Comparison of ENCODE assay signal across 8 cellular contexts in genomic region chr1:159924791-159925712, GRCh38. TPM values are rescaled to one million over a fixed set of nuclear protein-coding genes. Genes with fewer than 3 reads are reported as not detected.
DNase-seq lines count a peak whose midpoint lies in the region; ATAC-seq and TF ChIP-seq lines count a peak whose summit lies in the region.

TSS of gene TAGLN2 (minus strand) at chr1:159925507. CDS start at chr1:159920509, 4,998 bp downstream.

- no peaks in the 10 kb centered on the region; the same call in 1 of the 2 replicates for H4K20me1 ChIP-seq in GM23338 (replicated peaks; ENCODE audit: insufficient read depth)

- peak within 1 kb of the TSS; percentile 94 for H2AFZ ChIP-seq in GM23338

- TF ChIP-seq CTCF in GM23338 (conservative IDR thresholded peaks at IDR 0.05; ENCODE audit: low read depth in 2 of 2) (no peak), adrenal gland (IDR thresholded peaks at IDR 0.05) (no peak), heart right ventricle (IDR thresholded peaks at IDR 0.05) (no peak), psoas muscle (IDR thresholded peaks at IDR 0.05) (no peak)

- peak within 1 kb of the TSS; percentile 62 for H3K4me3 ChIP-seq in GM23338
- peak within 1 kb of the TSS; percentile 46 to 64 (median 59) for H3K4me3 ChIP-seq in adrenal gland
- H3K4me3 ChIP-seq in heart right ventricle: peak within 1 kb of the TSS; percentile 67 to 97 (median 83)
- H3K4me3 ChIP-seq in psoas muscle: peak within 1 kb of the TSS; percentile 82
- peak within 1 kb of the TSS; percentile 55 for H3K4me3 ChIP-seq in urinary bladder (ENCODE audit: low read depth, low read length)

- peaks cover 21% of the 10 kb centered on the region for H3K4me1 ChIP-seq in ES-I3 (ENCODE audit: insufficient read depth, low read length)
- H3K4me1 ChIP-seq in GM23338 (ENCODE audit: insufficient read depth): peaks cover 19% of the 10 kb centered on the region
- H3K4me1 ChIP-seq in adrenal gland (replicated peaks in 1 of 2): peaks cover 4 to 41% of the 10 kb centered on the region in 2 donors
- H3K4me1 ChIP-seq in heart right ventricle: peaks cover 8 to 49% (median 40%) of the 10 kb centered on the region in 9 donors
- H3K4me1 ChIP-seq in psoas muscle: peaks cover 15% of the 10 kb centered on the region
- peaks cover 3% of the 10 kb centered on the region for H3K4me1 ChIP-seq in urinary bladder (ENCODE audit: insufficient read depth)

- H3K27me3 ChIP-seq in GM23338 (ENCODE audit: insufficient read depth) (peaks cover 20% of the 10 kb centered on the region), adrenal gland (no peaks in the 10 kb centered on the region), heart right ventricle (no peaks in the 10 kb centered on the region), psoas muscle (ENCODE audit: insufficient read depth in 3 of 3, low read length in 2 of 3) (peaks cover 0 to 30% (median 3%) of the 10 kb centered on the region in 3 donors)

- WGBS in adrenal gland, 4 donors: 0 to 2% (median 1%) methylated on average over 13 to 57 of the region's 57 CpGs
- WGBS in heart right ventricle, 2 donors: 0 to 1% methylated on average over 53 to 57 of the region's 57 CpGs
- WGBS in psoas muscle, 3 donors: 1 to 5% (median 1%) methylated on average over 53 to 57 of the region's 57 CpGs
- WGBS in urinary bladder: under 1% methylated on average over 57 of the region's 57 CpGs

- H3K9ac ChIP-seq in ES-I3 (ENCODE audit: low read depth, low read length): peak within 1 kb of the TSS; percentile 56

- peak in 1 of 2 donors; percentile 89 for TF ChIP-seq POLR2A in adrenal gland (IDR thresholded peaks at IDR 0.05)

- H3K79me2 ChIP-seq in GM23338 (replicated peaks; ENCODE audit: insufficient read depth): no peaks in the 10 kb centered on the region; the same call in 1 of the 2 replicates

- H3K4me2 ChIP-seq in GM23338: peak within 1 kb of the TSS; percentile 80

- H3K9me3 ChIP-seq in ES-I3 (ENCODE audit: control insufficient read depth, insufficient read depth, low read length) (no peaks in the 10 kb centered on the region), adrenal gland (replicated peaks in 1 of 3) (no peaks in the 10 kb centered on the region), heart right ventricle (no peaks in the 10 kb centered on the region), psoas muscle (no peaks in the 10 kb centered on the region)

- H3K27me3 Mint-ChIP-seq in GM23338 (ENCODE audit: insufficient read depth, low read depth, poor library complexity): peaks cover 17% of the 10 kb centered on the region

- no peaks in the 10 kb centered on the region for H3F3A ChIP-seq in GM23338 (replicated peaks; ENCODE audit: low read depth)

- H3K4me3 Mint-ChIP-seq in GM23338: peak within 1 kb of the TSS; percentile 88

- H3K36me3 Mint-ChIP-seq in GM23338 (ENCODE audit: low read depth): peaks cover 23% of the 10 kb centered on the region

- intact Hi-C loops in adrenal gland (cut with DNase I): no loop called here
- intact Hi-C loops in heart right ventricle (cut with DNase I): loop anchor here in 6 of 10 donors (2.0 to 10.0 kb wide), 5 partner anchors 33 to 73 kb away; no protein-coding TSS in a partner anchor
- intact Hi-C loops in psoas muscle (cut with DNase I): loop anchor here in 1 of 2 donors (5.0 kb wide), 1 partner anchor 73 kb away; no protein-coding TSS in a partner anchor

- no peaks in the 10 kb centered on the region; the same call in 2 of the 3 replicates for H3K9me3 Mint-ChIP-seq in GM23338

- DNase-seq in GM23338 (ENCODE audit: low spot score): peak; percentile 95
- DNase-seq in Kasumi-1 (lab: John Stamatoyannopoulos, UW): peak; percentile 88 to 89
- peak; percentile 72 to 90 (median 83) for DNase-seq in T-helper 1 cell
- DNase-seq in adrenal gland: peak; percentile 83 to 93 (median 88)
- peak; percentile 93 to 94 for DNase-seq in heart right ventricle
- DNase-seq in psoas muscle: peak; percentile 92 to 93

- no peaks in the 10 kb centered on the region for H3K9me2 ChIP-seq in GM23338 (ENCODE audit: insufficient read depth)

- H3K27ac Mint-ChIP-seq in GM23338: no peak within 1 kb of the TSS; the same call in 1 of the 2 replicates

- no peak within 1 kb of the TSS for H3K27ac ChIP-seq in GM23338 (ENCODE audit: low read depth)
- H3K27ac ChIP-seq in adrenal gland: peak within 1 kb of the TSS; percentile 35 to 93 (median 82)
- peak within 1 kb of the TSS; percentile 94 to 100 (median 98) for H3K27ac ChIP-seq in heart right ventricle
- peak within 1 kb of the TSS; percentile 84 for H3K27ac ChIP-seq in psoas muscle
- H3K27ac ChIP-seq in urinary bladder (ENCODE audit: low read depth): peak within 1 kb of the TSS; percentile 95

- H3K36me3 ChIP-seq in ES-I3 (ENCODE audit: insufficient read depth, low read length) (no peaks in the 10 kb centered on the region), GM23338 (ENCODE audit: insufficient read depth) (no peaks in the 10 kb centered on the region), adrenal gland (replicated peaks in 1 of 2) (peaks cover 0 to 4% of the 10 kb centered on the region in 2 donors), heart right ventricle (peaks cover 0 to 17% (median 5%) of the 10 kb centered on the region in 9 donors), psoas muscle (ENCODE audit: insufficient read depth in 1 of 2, low read depth in 1 of 2) (peaks cover 0 to 4% of the 10 kb centered on the region in 2 donors), urinary bladder (ENCODE audit: insufficient read depth) (no peaks in the 10 kb centered on the region)

- peaks cover 36% of the 10 kb centered on the region for H3K4me1 Mint-ChIP-seq in GM23338

- peak; percentile 78 for ATAC-seq in GM23338
- ATAC-seq in heart right ventricle: peak; percentile 71 to 88 (median 80)
- ATAC-seq in psoas muscle: peak; percentile 64 to 79 (median 74)

TF ChIP-seq in GM23338, 12 proteins besides CTCF, POLR2A, EP300 and RAD21 (continues in another document):
- TF ChIP-seq POLR2AphosphoS5 (IDR thresholded peaks at IDR 0.05; ENCODE audit: low read depth) (peak; percentile 88), CREB1 (CRISPR knock-in tag; IDR thresholded peaks at IDR 0.05; ENCODE audit: low read depth) (0 out of 2 replicates have a peak, but pooled peaks have one; percentile 1), STAT1 (IDR thresholded peaks at IDR 0.05; ENCODE audit: unreplicated experiment) (no peak)

RNA-seq across cellular contexts. Expression of gene TAGLN2, which starts in this region (rescaled TPM):
- 55.4 and 60.1 TPM in 2 replicates for total RNA-seq in GM23338 (2014; rRNA removed; shearing (Covaris generic))
- polyA plus RNA-seq in GM23338 (2016; fragmentation: Nextera tagmentation; extraction: Ambion mirVana): 53.7 and 58.2 TPM in 2 replicates
- 100 to 1,000 TPM in 7 of 8 donors, 10 to 100 TPM in 1; 87.1 to 185 (median 143) TPM for total RNA-seq in adrenal gland
- 100 to 1,000 TPM; 124 to 215 (median 192) TPM for polyA plus RNA-seq in adrenal gland
- total RNA-seq in heart right ventricle: 100 to 1,000 TPM in 4 of 10 donors, 10 to 100 TPM in 6; 65.9 to 228 (median 92.5) TPM
- polyA plus RNA-seq in heart right ventricle: 100 to 1,000 TPM; 131 to 283 TPM
- 10 to 100 TPM; 42.8 to 61.3 (median 45.6) TPM for total RNA-seq in psoas muscle
- 10 to 100 TPM; 29.6 to 91.6 (median 56.1) TPM for polyA plus RNA-seq in psoas muscle
- 106 TPM for total RNA-seq in urinary bladder
- polyA plus RNA-seq in urinary bladder: 318 TPM

Comparison
In these comparisons a context has a peak if more than half of its experiments do, and no peak if none do; other contexts are left out.
1. intact Hi-C loops: an anchor here in heart right ventricle (2.0 to 10.0 kb wide); none called in adrenal gland.